In the genomic region with DNA sequence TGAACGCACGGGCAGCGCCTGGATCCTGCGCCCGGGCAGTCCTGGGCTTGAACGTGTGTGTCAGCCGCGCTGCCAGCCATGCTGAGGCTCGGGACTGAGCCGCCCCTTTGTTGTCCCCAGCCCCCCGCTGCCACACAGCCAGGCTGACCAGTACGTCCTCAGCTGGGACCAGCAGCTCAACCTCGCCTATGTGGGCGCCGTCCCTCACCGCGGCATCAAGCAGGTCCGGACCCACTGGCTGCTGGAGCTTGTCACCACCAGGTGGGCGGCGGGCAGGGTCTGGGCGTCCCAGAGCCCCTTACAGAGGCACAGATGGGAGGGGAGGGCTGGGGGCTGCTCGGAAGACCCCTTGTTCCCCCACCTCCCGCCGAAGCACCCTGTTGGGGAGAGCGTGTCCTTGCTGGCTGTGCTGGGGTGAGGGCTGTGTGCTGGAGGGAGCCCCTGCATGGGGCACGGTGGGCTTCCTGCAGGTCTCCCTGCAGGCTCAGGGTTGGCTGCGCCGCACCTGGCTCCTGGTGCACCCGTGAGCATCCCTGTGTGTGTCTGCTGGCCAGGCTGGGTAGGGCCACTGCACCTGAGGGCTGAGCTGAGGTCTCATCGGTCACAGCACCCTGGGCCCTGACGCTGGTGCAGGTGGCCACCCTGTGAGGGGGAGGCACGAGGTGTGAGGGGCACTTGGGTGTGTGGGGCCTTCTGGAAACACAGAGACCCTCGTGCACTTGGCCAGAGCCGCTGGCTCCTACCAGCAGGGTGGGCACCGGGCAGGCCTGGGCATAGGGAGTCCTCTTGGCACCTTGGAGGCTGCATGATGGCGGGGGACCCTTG, we compare ENCODE assay signal across 9 cellular contexts. TPM values are rescaled to one million over a fixed set of nuclear protein-coding genes. Genes with fewer than 3 reads are reported as not detected.
A peak's percentile ranks its signal among the peaks of the same experiment; 100 is the strongest.
DNase-seq lines count a peak whose midpoint lies in the region; ATAC-seq lines count a peak whose summit lies in the region.
"Had no signal": no experiment of that assay in that cellular context is flagged by ENCODE, and none has a peak within 500 bp of the region (broad histone marks: within the 10 kb centered on the region; RNA-seq: fewer than 3 reads in every experiment).

No MANE protein-coding gene starts in this region.

- peaks cover 13% of the 10 kb centered on the region for H3K4me1 Mint-ChIP-seq in T-helper 2 cell treated with Interferon-gamma antibody and Interleukin-4, amounts not matched to agents 5 μg/mL and 100 μg/mL, for 36 hours (ENCODE audit: low read depth)
- H3K4me1 Mint-ChIP-seq in activated naive CD8-positive, alpha-beta T cell treated with anti-CD3 and anti-CD28 coated beads, Interleukin-2, amount 50 U/mL, for 24 hours: peaks cover 22% of the 10 kb centered on the region

- H3K4me3 Mint-ChIP-seq in T-helper 2 cell treated with Interferon-gamma antibody and Interleukin-4, amounts not matched to agents 5 μg/mL and 100 μg/mL, for 36 hours: peak overlapping the region; percentile 82
- H3K4me3 Mint-ChIP-seq in activated naive CD8-positive, alpha-beta T cell treated with anti-CD3 and anti-CD28 coated beads, Interleukin-2, amount 50 U/mL, for 24 hours: peak overlapping the region; percentile 72

- ATAC-seq in activated naive CD8-positive, alpha-beta T cell treated with anti-CD3 and anti-CD28 coated beads, Interleukin-2, amount 50 U/mL, for 24 hours: no peak
- ATAC-seq in left lobe of liver: peak; percentile 0

- no peaks in the 10 kb centered on the region for H3K27me3 Mint-ChIP-seq in T-helper 2 cell treated with Interferon-gamma antibody and Interleukin-4, amounts not matched to agents 5 μg/mL and 100 μg/mL, for 36 hours (ENCODE audit: low read depth)
- H3K27me3 Mint-ChIP-seq in activated naive CD8-positive, alpha-beta T cell treated with anti-CD3 and anti-CD28 coated beads, Interleukin-2, amount 50 U/mL, for 24 hours: no peaks in the 10 kb centered on the region

- no peak for DNase-seq in T-helper 2 cell treated with Interferon-gamma antibody and Interleukin-4, amounts not matched to agents 5 μg/mL and 100 μg/mL, for 36 hours (ENCODE audit: low spot score)
- DNase-seq in T-helper 2 cell (no peak), left lobe of liver (ENCODE audit: low spot score) (peak; percentile 58), AG20443 (ENCODE audit: low spot score) (no peak), NCI-H1436 treated with DMSO at 0.1 percent for 48 hours (lab: John Stamatoyannopoulos, UW) (no peak), NCI-H1436 (lab: John Stamatoyannopoulos, UW) (no peak)
- no peak for DNase-seq in activated naive CD8-positive, alpha-beta T cell treated with anti-CD3 and anti-CD28 coated beads, Interleukin-2, amount 50 U/mL, for 24 hours

- H3K9me3 Mint-ChIP-seq in T-helper 2 cell treated with Interferon-gamma antibody and Interleukin-4, amounts not matched to agents 5 μg/mL and 100 μg/mL, for 36 hours: no peaks in the 10 kb centered on the region
- no peaks in the 10 kb centered on the region for H3K9me3 Mint-ChIP-seq in activated naive CD8-positive, alpha-beta T cell treated with anti-CD3 and anti-CD28 coated beads, Interleukin-2, amount 50 U/mL, for 24 hours

- H3K9me3 ChIP-seq in subcutaneous abdominal adipose tissue (ENCODE audit: control insufficient read depth in 5 of 5, low read length in 5 of 5): no peaks in the 10 kb centered on the region

- peaks cover 4 to 48% (median 41%) of the 10 kb centered on the region in 5 donors for H3K4me1 ChIP-seq in subcutaneous abdominal adipose tissue (ENCODE audit: control insufficient read depth in 5 of 5, insufficient read depth in 5 of 5, low read length in 5 of 5)

- H3K36me3 Mint-ChIP-seq in T-helper 2 cell treated with Interferon-gamma antibody and Interleukin-4, amounts not matched to agents 5 μg/mL and 100 μg/mL, for 36 hours (ENCODE audit: low read depth): no peaks in the 10 kb centered on the region
- no peaks in the 10 kb centered on the region for H3K36me3 Mint-ChIP-seq in activated naive CD8-positive, alpha-beta T cell treated with anti-CD3 and anti-CD28 coated beads, Interleukin-2, amount 50 U/mL, for 24 hours (ENCODE audit: low read depth)

- peak overlapping the region in 4 of 5 donors; percentile 79 to 94 (median 80) for H3K4me3 ChIP-seq in subcutaneous abdominal adipose tissue (ENCODE audit: low read depth in 1 of 5, low read length in 5 of 5)

- peaks cover 0 to 27% (median 20%) of the 10 kb centered on the region in 5 donors for H3K36me3 ChIP-seq in subcutaneous abdominal adipose tissue (ENCODE audit: control insufficient read depth in 5 of 5, insufficient read depth in 5 of 5, low read length in 5 of 5)

- peak overlapping the region in 3 of 5 donors; percentile 59 to 74 (median 64) for H3K9ac ChIP-seq in subcutaneous abdominal adipose tissue (ENCODE audit: low read length in 5 of 5)

- peak overlapping the region; percentile 75 for H3K27ac Mint-ChIP-seq in T-helper 2 cell treated with Interferon-gamma antibody and Interleukin-4, amounts not matched to agents 5 μg/mL and 100 μg/mL, for 36 hours
- H3K27ac Mint-ChIP-seq in activated naive CD8-positive, alpha-beta T cell treated with anti-CD3 and anti-CD28 coated beads, Interleukin-2, amount 50 U/mL, for 24 hours: no peak overlapping the region

- no peak overlapping the region for H3K27ac ChIP-seq in subcutaneous abdominal adipose tissue (ENCODE audit: low read depth, low read length)
- H3K27ac ChIP-seq: foreskin keratinocyte had no signal

- H3K27me3 ChIP-seq in subcutaneous abdominal adipose tissue (ENCODE audit: control insufficient read depth in 5 of 5, insufficient read depth in 4 of 5, low read length in 5 of 5): no peaks in the 10 kb centered on the region
- H3K27me3 ChIP-seq: foreskin keratinocyte had no signal

RNA-seq across cellular contexts. Expression of gene IDUA, which starts 1.1 kb away (rescaled TPM):
- total RNA-seq in left lobe of liver: 12.9 TPM

RNA-seq across cellular contexts. Expression of gene SLC26A1, which starts 5.3 kb away (rescaled TPM):
- total RNA-seq in left lobe of liver: 40.6 TPM
- total RNA-seq: foreskin keratinocyte had no signal

RNA-seq across cellular contexts. Expression of gene DGKQ, which starts 14.5 kb away (rescaled TPM):
- total RNA-seq in left lobe of liver: 7.0 TPM

RNA-seq across cellular contexts. Expression of gene FGFRL1, which starts 23.5 kb away (rescaled TPM):
- 64.8 TPM for total RNA-seq in left lobe of liver

RNA-seq across cellular contexts. Expression of gene TMEM175, which starts 55.6 kb away (rescaled TPM):
- 39.2 TPM for total RNA-seq in left lobe of liver
